ENCODE assay signal across 1 cellular context in the genomic region with DNA sequence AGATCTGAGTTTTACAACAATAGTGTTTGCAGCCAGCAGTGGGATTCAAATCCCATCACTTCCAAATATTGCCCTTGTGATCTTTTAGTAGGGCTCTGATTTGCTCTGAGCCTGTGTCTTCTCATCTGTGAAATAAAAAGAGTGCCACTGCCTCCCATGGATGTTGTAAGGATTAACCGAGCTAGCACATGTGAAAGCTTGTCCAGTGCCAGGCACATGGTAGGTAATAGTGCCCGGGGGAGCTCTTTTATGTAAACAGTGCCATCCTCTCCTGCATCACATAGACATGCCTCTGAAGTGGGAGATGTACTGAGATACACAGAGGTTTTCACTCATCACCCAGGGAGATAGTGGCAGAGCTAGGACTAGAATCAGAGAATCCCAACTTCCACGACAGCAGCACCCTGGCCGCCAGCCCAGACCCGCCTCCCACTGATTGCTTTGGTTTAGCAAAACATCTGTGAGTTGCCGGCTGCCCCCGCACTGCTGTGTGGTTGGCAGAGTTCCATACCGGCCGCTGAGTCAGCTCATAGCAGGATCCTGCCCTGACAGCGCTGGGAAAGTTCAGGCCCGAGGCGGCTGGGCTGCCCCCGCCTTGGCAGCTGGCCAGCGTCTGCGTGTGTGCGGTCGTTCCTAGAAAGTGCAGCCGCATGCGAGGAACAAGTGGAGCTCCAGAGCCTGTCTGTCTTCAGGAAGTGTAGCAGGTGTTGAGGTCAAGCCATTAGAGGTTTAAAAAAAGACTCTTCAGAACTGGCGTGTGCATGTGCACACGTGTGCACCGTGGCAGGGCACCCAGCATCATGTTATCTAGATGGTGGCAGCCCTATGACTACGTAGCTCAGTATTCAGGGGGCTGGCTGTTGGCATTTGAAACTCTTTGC.
A peak's percentile ranks its signal among the peaks of the same experiment; 100 is the strongest.
TF ChIP-seq lines count a peak whose summit lies in the region.

No MANE protein-coding gene starts in this region.

TF ChIP-seq in K562, 482 proteins besides CTCF, POLR2A, EP300 and RAD21 (continued from another document and continues in another):
- TF ChIP-seq HMG20B (CRISPR knock-in tag; IDR thresholded peaks at IDR 0.05) (no peak), MCM3 (IDR thresholded peaks at IDR 0.05) (no peak), XRCC5 (IDR thresholded peaks at IDR 0.05; ENCODE audit: low read depth, low read length) (peak; percentile 93), ZNF165 (CRISPR knock-in tag; IDR thresholded peaks at IDR 0.05; ENCODE audit: borderline replicate concordance) (0 out of 2 replicates have a peak, but pooled peaks have one; percentile 18), SIRT6 (IDR thresholded peaks at IDR 0.05; ENCODE audit: low read depth, low read length) (no peak), PHF8 (IDR thresholded peaks at IDR 0.05; ENCODE audit: borderline replicate concordance, low read length) (no peak), NFIX (CRISPR knock-in tag; IDR thresholded peaks at IDR 0.05; ENCODE audit: low read depth) (peak; percentile 87), CCNT2 (IDR thresholded peaks at IDR 0.05; ENCODE audit: borderline replicate concordance, extremely low read depth, insufficient read length, low read depth, low read length) (peak; percentile 100), KAT2B (IDR thresholded peaks at IDR 0.05; ENCODE audit: low read depth, low read length) (no peak), XRCC3 (IDR thresholded peaks at IDR 0.05) (no peak), PTTG1 (tag; IDR thresholded peaks at IDR 0.05; ENCODE audit: low read depth) (no peak), HDAC3 (IDR thresholded peaks at IDR 0.05; ENCODE audit: borderline replicate concordance, partially characterized antibody) (peak; percentile 100), BRD9 (IDR thresholded peaks at IDR 0.05; ENCODE audit: low read depth, partially characterized antibody) (peak; percentile 55), ZNF57 (CRISPR knock-in tag; IDR thresholded peaks at IDR 0.05) (no peak), SLC30A9 (CRISPR knock-in tag; IDR thresholded peaks at IDR 0.05) (no peak), NFXL1 (CRISPR knock-in tag; IDR thresholded peaks at IDR 0.05) (no peak), ZFX (CRISPR knock-in tag; IDR thresholded peaks at IDR 0.05) (peak; percentile 48; the same call in 1 of the 2 replicates), RAD51 (IDR thresholded peaks at IDR 0.05; ENCODE audit: borderline replicate concordance, low read depth) (peak; percentile 66; the same call in 1 of the 2 replicates), ZNF263 (CRISPR knock-in tag; IDR thresholded peaks at IDR 0.05; ENCODE audit: borderline replicate concordance) (no peak; the same call in 1 of the 2 replicates), GTF2A2 (tag; IDR thresholded peaks at IDR 0.05) (no peak), ZNF384 (IDR thresholded peaks at IDR 0.05; ENCODE audit: low read depth, low read length) (peak; percentile 52), HEY1 (CRISPR knock-in tag; IDR thresholded peaks at IDR 0.05; ENCODE audit: borderline replicate concordance) (peak; percentile 50; the same call in 1 of the 2 replicates), ZNF830 (CRISPR knock-in tag; IDR thresholded peaks at IDR 0.05) (no peak), NCOA1 (IDR thresholded peaks at IDR 0.05; ENCODE audit: low read depth) (peak; percentile 93), MAFK (IDR thresholded peaks at IDR 0.05; ENCODE audit: low read length) (peak; percentile 94), NCOA4 (IDR thresholded peaks at IDR 0.05; ENCODE audit: partially characterized antibody) (no peak), ZNF175 (CRISPR knock-in tag; IDR thresholded peaks at IDR 0.05; ENCODE audit: low read depth) (peak; percentile 91), TEAD2 (tag; IDR thresholded peaks at IDR 0.05) (no peak), EZH2 (IDR thresholded peaks at IDR 0.05; ENCODE audit: borderline replicate concordance, low read depth, low read length) (no peak)
- TF ChIP-seq, protein P1, sequence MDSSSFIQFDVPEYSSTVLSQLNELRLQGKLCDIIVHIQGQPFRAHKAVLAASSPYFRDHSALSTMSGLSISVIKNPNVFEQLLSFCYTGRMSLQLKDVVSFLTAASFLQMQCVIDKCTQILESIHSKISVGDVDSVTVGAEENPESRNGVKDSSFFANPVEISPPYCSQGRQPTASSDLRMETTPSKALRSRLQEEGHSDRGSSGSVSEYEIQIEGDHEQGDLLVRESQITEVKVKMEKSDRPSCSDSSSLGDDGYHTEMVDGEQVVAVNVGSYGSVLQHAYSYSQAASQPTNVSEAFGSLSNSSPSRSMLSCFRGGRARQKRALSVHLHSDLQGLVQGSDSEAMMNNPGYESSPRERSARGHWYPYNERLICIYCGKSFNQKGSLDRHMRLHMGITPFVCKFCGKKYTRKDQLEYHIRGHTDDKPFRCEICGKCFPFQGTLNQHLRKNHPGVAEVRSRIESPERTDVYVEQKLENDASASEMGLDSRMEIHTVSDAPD (CRISPR knock-in tag; IDR thresholded peaks at IDR 0.05) = no peak
- TF ChIP-seq, protein P2, sequence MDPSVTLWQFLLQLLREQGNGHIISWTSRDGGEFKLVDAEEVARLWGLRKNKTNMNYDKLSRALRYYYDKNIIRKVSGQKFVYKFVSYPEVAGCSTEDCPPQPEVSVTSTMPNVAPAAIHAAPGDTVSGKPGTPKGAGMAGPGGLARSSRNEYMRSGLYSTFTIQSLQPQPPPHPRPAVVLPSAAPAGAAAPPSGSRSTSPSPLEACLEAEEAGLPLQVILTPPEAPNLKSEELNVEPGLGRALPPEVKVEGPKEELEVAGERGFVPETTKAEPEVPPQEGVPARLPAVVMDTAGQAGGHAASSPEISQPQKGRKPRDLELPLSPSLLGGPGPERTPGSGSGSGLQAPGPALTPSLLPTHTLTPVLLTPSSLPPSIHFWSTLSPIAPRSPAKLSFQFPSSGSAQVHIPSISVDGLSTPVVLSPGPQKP (CRISPR knock-in tag; IDR thresholded peaks at IDR 0.05) = no peak
- TF ChIP-seq, protein P3, sequence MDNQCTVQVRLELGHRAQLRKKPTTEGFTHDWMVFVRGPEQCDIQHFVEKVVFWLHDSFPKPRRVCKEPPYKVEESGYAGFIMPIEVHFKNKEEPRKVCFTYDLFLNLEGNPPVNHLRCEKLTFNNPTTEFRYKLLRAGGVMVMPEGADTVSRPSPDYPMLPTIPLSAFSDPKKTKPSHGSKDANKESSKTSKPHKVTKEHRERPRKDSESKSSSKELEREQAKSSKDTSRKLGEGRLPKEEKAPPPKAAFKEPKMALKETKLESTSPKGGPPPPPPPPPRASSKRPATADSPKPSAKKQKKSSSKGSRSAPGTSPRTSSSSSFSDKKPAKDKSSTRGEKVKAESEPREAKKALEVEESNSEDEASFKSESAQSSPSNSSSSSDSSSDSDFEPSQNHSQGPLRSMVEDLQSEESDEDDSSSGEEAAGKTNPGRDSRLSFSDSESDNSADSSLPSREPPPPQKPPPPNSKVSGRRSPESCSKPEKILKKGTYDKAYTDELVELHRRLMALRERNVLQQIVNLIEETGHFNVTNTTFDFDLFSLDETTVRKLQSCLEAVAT (IDR thresholded peaks at IDR 0.05) = peak; percentile 24 to 97; a peak in 2 of 4 replicates
- TF ChIP-seq, protein P4, sequence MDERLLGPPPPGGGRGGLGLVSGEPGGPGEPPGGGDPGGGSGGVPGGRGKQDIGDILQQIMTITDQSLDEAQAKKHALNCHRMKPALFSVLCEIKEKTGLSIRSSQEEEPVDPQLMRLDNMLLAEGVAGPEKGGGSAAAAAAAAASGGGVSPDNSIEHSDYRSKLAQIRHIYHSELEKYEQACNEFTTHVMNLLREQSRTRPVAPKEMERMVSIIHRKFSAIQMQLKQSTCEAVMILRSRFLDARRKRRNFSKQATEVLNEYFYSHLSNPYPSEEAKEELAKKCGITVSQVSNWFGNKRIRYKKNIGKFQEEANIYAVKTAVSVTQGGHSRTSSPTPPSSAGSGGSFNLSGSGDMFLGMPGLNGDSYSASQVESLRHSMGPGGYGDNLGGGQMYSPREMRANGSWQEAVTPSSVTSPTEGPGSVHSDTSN (CRISPR knock-in tag; IDR thresholded peaks at IDR 0.05; ENCODE audit: low read depth) = no peak
- TF ChIP-seq, protein P4 (tag; conservative IDR thresholded peaks at IDR 0.05; ENCODE audit: low read depth) = peak; percentile 68
- TF ChIP-seq, protein P5, sequence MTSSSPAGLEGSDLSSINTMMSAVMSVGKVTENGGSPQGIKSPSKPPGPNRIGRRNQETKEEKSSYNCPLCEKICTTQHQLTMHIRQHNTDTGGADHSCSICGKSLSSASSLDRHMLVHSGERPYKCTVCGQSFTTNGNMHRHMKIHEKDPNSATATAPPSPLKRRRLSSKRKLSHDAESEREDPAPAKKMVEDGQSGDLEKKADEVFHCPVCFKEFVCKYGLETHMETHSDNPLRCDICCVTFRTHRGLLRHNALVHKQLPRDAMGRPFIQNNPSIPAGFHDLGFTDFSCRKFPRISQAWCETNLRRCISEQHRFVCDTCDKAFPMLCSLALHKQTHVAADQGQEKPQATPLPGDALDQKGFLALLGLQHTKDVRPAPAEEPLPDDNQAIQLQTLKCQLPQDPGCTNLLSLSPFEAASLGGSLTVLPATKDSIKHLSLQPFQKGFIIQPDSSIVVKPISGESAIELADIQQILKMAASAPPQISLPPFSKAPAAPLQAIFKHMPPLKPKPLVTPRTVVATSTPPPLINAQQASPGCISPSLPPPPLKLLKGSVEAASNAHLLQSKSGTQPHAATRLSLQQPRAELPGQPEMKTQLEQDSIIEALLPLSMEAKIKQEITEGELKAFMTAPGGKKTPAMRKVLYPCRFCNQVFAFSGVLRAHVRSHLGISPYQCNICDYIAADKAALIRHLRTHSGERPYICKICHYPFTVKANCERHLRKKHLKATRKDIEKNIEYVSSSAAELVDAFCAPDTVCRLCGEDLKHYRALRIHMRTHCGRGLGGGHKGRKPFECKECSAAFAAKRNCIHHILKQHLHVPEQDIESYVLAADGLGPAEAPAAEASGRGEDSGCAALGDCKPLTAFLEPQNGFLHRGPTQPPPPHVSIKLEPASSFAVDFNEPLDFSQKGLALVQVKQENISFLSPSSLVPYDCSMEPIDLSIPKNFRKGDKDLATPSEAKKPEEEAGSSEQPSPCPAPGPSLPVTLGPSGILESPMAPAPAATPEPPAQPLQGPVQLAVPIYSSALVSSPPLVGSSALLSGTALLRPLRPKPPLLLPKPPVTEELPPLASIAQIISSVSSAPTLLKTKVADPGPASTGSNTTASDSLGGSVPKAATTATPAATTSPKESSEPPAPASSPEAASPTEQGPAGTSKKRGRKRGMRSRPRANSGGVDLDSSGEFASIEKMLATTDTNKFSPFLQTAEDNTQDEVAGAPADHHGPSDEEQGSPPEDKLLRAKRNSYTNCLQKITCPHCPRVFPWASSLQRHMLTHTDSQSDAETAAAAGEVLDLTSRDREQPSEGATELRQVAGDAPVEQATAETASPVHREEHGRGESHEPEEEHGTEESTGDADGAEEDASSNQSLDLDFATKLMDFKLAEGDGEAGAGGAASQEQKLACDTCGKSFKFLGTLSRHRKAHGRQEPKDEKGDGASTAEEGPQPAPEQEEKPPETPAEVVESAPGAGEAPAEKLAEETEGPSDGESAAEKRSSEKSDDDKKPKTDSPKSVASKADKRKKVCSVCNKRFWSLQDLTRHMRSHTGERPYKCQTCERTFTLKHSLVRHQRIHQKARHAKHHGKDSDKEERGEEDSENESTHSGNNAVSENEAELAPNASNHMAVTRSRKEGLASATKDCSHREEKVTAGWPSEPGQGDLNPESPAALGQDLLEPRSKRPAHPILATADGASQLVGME (CRISPR knock-in tag; IDR thresholded peaks at IDR 0.05) = no peak
- TF ChIP-seq, protein P6, sequence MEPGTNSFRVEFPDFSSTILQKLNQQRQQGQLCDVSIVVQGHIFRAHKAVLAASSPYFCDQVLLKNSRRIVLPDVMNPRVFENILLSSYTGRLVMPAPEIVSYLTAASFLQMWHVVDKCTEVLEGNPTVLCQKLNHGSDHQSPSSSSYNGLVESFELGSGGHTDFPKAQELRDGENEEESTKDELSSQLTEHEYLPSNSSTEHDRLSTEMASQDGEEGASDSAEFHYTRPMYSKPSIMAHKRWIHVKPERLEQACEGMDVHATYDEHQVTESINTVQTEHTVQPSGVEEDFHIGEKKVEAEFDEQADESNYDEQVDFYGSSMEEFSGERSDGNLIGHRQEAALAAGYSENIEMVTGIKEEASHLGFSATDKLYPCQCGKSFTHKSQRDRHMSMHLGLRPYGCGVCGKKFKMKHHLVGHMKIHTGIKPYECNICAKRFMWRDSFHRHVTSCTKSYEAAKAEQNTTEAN (CRISPR knock-in tag; IDR thresholded peaks at IDR 0.05) = no peak
- TF ChIP-seq, protein P7, sequence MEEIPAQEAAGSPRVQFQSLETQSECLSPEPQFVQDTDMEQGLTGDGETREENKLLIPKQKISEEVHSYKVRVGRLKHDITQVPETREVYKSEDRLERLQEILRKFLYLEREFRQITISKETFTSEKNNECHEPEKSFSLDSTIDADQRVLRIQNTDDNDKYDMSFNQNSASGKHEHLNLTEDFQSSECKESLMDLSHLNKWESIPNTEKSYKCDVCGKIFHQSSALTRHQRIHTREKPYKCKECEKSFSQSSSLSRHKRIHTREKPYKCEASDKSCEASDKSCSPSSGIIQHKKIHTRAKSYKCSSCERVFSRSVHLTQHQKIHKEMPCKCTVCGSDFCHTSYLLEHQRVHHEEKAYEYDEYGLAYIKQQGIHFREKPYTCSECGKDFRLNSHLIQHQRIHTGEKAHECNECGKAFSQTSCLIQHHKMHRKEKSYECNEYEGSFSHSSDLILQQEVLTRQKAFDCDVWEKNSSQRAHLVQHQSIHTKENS (CRISPR knock-in tag; IDR thresholded peaks at IDR 0.05) = no peak
- TF ChIP-seq, protein P8, sequence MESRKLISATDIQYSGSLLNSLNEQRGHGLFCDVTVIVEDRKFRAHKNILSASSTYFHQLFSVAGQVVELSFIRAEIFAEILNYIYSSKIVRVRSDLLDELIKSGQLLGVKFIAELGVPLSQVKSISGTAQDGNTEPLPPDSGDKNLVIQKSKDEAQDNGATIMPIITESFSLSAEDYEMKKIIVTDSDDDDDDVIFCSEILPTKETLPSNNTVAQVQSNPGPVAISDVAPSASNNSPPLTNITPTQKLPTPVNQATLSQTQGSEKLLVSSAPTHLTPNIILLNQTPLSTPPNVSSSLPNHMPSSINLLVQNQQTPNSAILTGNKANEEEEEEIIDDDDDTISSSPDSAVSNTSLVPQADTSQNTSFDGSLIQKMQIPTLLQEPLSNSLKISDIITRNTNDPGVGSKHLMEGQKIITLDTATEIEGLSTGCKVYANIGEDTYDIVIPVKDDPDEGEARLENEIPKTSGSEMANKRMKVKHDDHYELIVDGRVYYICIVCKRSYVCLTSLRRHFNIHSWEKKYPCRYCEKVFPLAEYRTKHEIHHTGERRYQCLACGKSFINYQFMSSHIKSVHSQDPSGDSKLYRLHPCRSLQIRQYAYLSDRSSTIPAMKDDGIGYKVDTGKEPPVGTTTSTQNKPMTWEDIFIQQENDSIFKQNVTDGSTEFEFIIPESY (CRISPR knock-in tag; IDR thresholded peaks at IDR 0.05) = peak; percentile 86; the same call in 1 of the 2 replicates
- TF ChIP-seq, protein P9, sequence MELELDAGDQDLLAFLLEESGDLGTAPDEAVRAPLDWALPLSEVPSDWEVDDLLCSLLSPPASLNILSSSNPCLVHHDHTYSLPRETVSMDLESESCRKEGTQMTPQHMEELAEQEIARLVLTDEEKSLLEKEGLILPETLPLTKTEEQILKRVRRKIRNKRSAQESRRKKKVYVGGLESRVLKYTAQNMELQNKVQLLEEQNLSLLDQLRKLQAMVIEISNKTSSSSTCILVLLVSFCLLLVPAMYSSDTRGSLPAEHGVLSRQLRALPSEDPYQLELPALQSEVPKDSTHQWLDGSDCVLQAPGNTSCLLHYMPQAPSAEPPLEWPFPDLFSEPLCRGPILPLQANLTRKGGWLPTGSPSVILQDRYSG (tag; conservative IDR thresholded peaks at IDR 0.05; ENCODE audit: low read depth) = 0 out of 2 replicates have a peak, but pooled peaks have one; percentile 26
